Comparison of ENCODE assay signal across 26 cellular contexts in the genomic region with DNA sequence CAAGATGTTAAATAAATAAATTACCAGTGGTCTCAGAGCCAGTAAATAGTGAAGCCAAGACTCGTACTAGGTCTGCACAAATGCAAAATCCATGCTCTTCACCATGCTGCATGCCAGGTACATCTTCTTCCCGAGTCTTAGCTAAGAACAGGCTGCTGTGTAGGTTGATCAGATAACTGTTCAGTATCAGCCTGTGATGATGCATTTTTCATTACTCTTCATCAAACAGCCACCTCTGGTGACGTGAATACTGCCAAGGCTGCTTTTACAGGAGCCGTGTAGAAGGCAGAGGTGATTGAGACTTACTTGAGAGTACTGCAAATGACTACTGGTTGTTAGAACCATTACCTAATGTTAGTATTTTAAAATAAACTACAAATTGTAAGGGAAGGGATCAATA. TPM values are rescaled to one million over a fixed set of nuclear protein-coding genes. Genes with fewer than 3 reads are reported as not detected.
A peak's percentile ranks its signal among the peaks of the same experiment; 100 is the strongest.
DNase-seq lines count a peak whose midpoint lies in the region; ATAC-seq and TF ChIP-seq lines count a peak whose summit lies in the region.
"Had no signal": no experiment of that assay in that cellular context is flagged by ENCODE, and none has a peak within 500 bp of the region (broad histone marks: within the 10 kb centered on the region; RNA-seq: fewer than 3 reads in every experiment).

No MANE protein-coding gene starts in this region.

- in situ Hi-C loops in IMR-90 (cut with MboI; ENCODE audit: low sequenced_read_pairs): no loop called here

- no peak for ATAC-seq in IMR-90 (ENCODE audit: low read depth)
- ATAC-seq in HG02610 (IDR thresholded peaks at IDR 0.05; ENCODE audit: unreplicated experiment): no peak
- ATAC-seq in HG03095 (IDR thresholded peaks at IDR 0.05; ENCODE audit: unreplicated experiment): no peak
- ATAC-seq: GM12878 had no signal

- no peak for TF ChIP-seq CTCF in IMR-90 (conservative IDR thresholded peaks at IDR 0.05; ENCODE audit: low read depth, low read length)

- TF ChIP-seq POLR2A in IMR-90 (IDR thresholded peaks at IDR 0.05; ENCODE audit: low read depth, low read length): no peak

- H3K4me1 ChIP-seq in IMR-90 (ENCODE audit: control insufficient read depth, insufficient read depth, low read length): peaks cover 11% of the 10 kb centered on the region
- H3K4me1 ChIP-seq: BE2C, BLaER1 had no signal

- intact Hi-C loops in IMR-90 (cut with micrococcal nuclease): loop anchor here (5.0 kb wide), 1 partner anchor 172 kb away; no protein-coding TSS in a partner anchor
- intact Hi-C loops in dendritic cell treated with granulocyte-macrophage colony-stimulating factor and Interleukin-4, amounts not matched to agents 40 ng/mL and 50 ng/mL, for 4 days (cut with micrococcal nuclease): no loop called here

- H3K4ac ChIP-seq in IMR-90 (ENCODE audit: low read depth, low read length): peak overlapping the region; percentile 56

- CTCF ChIA-PET in IMR-90 (lab: Yijun Ruan, JAX): no interaction called here

- no peak overlapping the region; the same call in 2 of the 3 replicates for H2BK15ac ChIP-seq in IMR-90 (ENCODE audit: low read depth, low read length)

- no peak overlapping the region for H2BK120ac ChIP-seq in IMR-90 (ENCODE audit: low read depth, low read length)

- H2BK5ac ChIP-seq in IMR-90 (ENCODE audit: low read depth, low read length, poor library complexity, severe bottlenecking): no peak overlapping the region

- no peak overlapping the region for H3K4me3 ChIP-seq in IMR-90 (ENCODE audit: insufficient read depth, low read depth, low read length)
- H3K4me3 ChIP-seq: BLaER1, GM12878 had no signal

- no peak overlapping the region for H3K4me2 ChIP-seq in IMR-90 (ENCODE audit: low read depth, low read length)
- H3K4me2 ChIP-seq: BLaER1 had no signal

- H3K27me3 ChIP-seq in IMR-90 (ENCODE audit: control insufficient read depth, insufficient read depth, low read length): no peaks in the 10 kb centered on the region
- H3K27me3 ChIP-seq: BE2C, BLaER1 had no signal

- no peak overlapping the region for H2AFZ ChIP-seq in IMR-90 (replicated peaks; ENCODE audit: low read length, poor library complexity)

- no peak for TF ChIP-seq RAD21 in IMR-90 (IDR thresholded peaks at IDR 0.05; ENCODE audit: low read length)

- H4K5ac ChIP-seq in IMR-90 (ENCODE audit: low read depth, low read length): no peak overlapping the region

- H3K79me1 ChIP-seq in IMR-90 (ENCODE audit: low read depth in 1 of 2, low read length in 2 of 2): no peaks in the 10 kb centered on the region

- H3K56ac ChIP-seq in IMR-90 (ENCODE audit: extremely low read depth, insufficient read depth, low read length): no peak overlapping the region

- H4K91ac ChIP-seq in IMR-90 (ENCODE audit: insufficient read depth, low read depth, low read length): peak overlapping the region; percentile 28; the same call in 1 of the 2 replicates

- no peaks in the 10 kb centered on the region for H4K20me1 ChIP-seq in IMR-90 (ENCODE audit: insufficient read depth, low read length)
- H4K20me1 ChIP-seq: BLaER1 had no signal

- no TSS peak for BruUV-seq in IMR-90 (replicated peaks; lab: Mats Ljungman, UMichigan)

- H3K36me3 Mint-ChIP-seq in dendritic cell treated with granulocyte-macrophage colony-stimulating factor and Interleukin-4, amounts not matched to agents 40 ng/mL and 50 ng/mL, for 4 days (ENCODE audit: low read depth): no peaks in the 10 kb centered on the region
- H3K36me3 Mint-ChIP-seq: CD14-positive monocyte; CD4-positive, alpha-beta memory T cell had no signal

- no peak overlapping the region for H2AK5ac ChIP-seq in IMR-90 (ENCODE audit: low read depth, low read length)

- H3K27me3 Mint-ChIP-seq in dendritic cell treated with granulocyte-macrophage colony-stimulating factor and Interleukin-4, amounts not matched to agents 40 ng/mL and 50 ng/mL, for 4 days: no peaks in the 10 kb centered on the region

- H3K18ac ChIP-seq in IMR-90 (ENCODE audit: low read depth, low read length): no peak overlapping the region

- dilution Hi-C loops in IMR-90 (cut with HindIII; ENCODE audit: low sequenced_read_pairs, unreplicated experiment): no loop called here

- 0 out of 2 replicates have a peak overlapping the region, but pooled peaks have one; percentile 71 for H3K14ac ChIP-seq in IMR-90 (replicated peaks; ENCODE audit: low read depth, low read length)

- H3K23ac ChIP-seq in IMR-90 (ENCODE audit: low read depth, low read length): 0 out of 2 replicates have a peak overlapping the region, but pooled peaks have one; percentile 32

- H2AK9ac ChIP-seq in IMR-90 (replicated peaks; ENCODE audit: low read depth, low read length, poor library complexity): no peak overlapping the region

- no peak overlapping the region for H4K8ac ChIP-seq in IMR-90 (ENCODE audit: low read depth in 2 of 2, low read length in 2 of 2)

- POLR2A ChIA-PET in IMR-90 (lab: Charles Lee; ENCODE audit: unreplicated experiment): no interaction called here

- H3K27ac Mint-ChIP-seq in dendritic cell treated with granulocyte-macrophage colony-stimulating factor and Interleukin-4, amounts not matched to agents 40 ng/mL and 50 ng/mL, for 4 days: peak overlapping the region; percentile 72
- H3K27ac Mint-ChIP-seq: CD14-positive monocyte; CD4-positive, alpha-beta memory T cell; CD4-positive, CD25-positive, alpha-beta regulatory T cell had no signal

- WGBS in IMR-90 (ENCODE audit: extremely low coverage in 2 of 2, insufficient read length in 1 of 2), 2 experiments: no CpG with 5 or more reads among the region's 4 CpGs

- H3K4me1 Mint-ChIP-seq in dendritic cell treated with granulocyte-macrophage colony-stimulating factor and Interleukin-4, amounts not matched to agents 40 ng/mL and 50 ng/mL, for 4 days (ENCODE audit: low read depth): peaks cover 33% of the 10 kb centered on the region
- H3K4me1 Mint-ChIP-seq: CD14-positive monocyte; CD4-positive, alpha-beta memory T cell; CD4-positive, CD25-positive, alpha-beta regulatory T cell; CD8-positive, alpha-beta memory T cell had no signal

- no peaks in the 10 kb centered on the region for H3K9me3 ChIP-seq in IMR-90 (ENCODE audit: control insufficient read depth, insufficient read depth, low read length)
- H3K9me3 ChIP-seq: BE2C, BLaER1 had no signal

- H3K36me3 ChIP-seq in IMR-90 (ENCODE audit: control insufficient read depth, insufficient read depth, low read length): no peaks in the 10 kb centered on the region
- H3K36me3 ChIP-seq: BE2C, BLaER1 had no signal

- no peaks in the 10 kb centered on the region for H3K9me3 Mint-ChIP-seq in dendritic cell treated with granulocyte-macrophage colony-stimulating factor and Interleukin-4, amounts not matched to agents 40 ng/mL and 50 ng/mL, for 4 days
- H3K9me3 Mint-ChIP-seq: CD14-positive monocyte; CD4-positive, alpha-beta memory T cell; CD4-positive, CD25-positive, alpha-beta regulatory T cell; CD8-positive, alpha-beta memory T cell had no signal

- H3K9me1 ChIP-seq in IMR-90 (ENCODE audit: insufficient read depth, low read length): peaks cover 11% of the 10 kb centered on the region

- DNase-seq in IMR-90: no peak
- peak; percentile 61 for DNase-seq in SK-N-DZ (ENCODE audit: low spot score)
- DNase-seq in NCI-H510A treated with DMSO at 0.1 percent for 48 hours (lab: John Stamatoyannopoulos, UW): no peak
- DNase-seq: 8988T; ACHN; BE2C; C1 segment of cervical spinal cord; CD4-positive, alpha-beta memory T cell; CD4-positive, CD25-positive, alpha-beta regulatory T cell; CD8-positive, alpha-beta memory T cell; COR-L47; DMS 273 treated with DMSO at 0.1 percent for 48 hours; DMS153; DMS53; DMS79; DND-41; EL; GDM1 had no signal

- no peak overlapping the region for H3K4me3 Mint-ChIP-seq in dendritic cell treated with granulocyte-macrophage colony-stimulating factor and Interleukin-4, amounts not matched to agents 40 ng/mL and 50 ng/mL, for 4 days
- H3K4me3 Mint-ChIP-seq: CD14-positive monocyte; CD4-positive, alpha-beta memory T cell; CD4-positive, CD25-positive, alpha-beta regulatory T cell had no signal

- no peak overlapping the region for H3K27ac ChIP-seq in IMR-90 (ENCODE audit: insufficient read depth, low read length)
- H3K27ac ChIP-seq: BLaER1 had no signal

- H3K9ac ChIP-seq in IMR-90 (ENCODE audit: low read depth, low read length): no peak overlapping the region
- H3K9ac ChIP-seq: BLaER1 had no signal

- peak overlapping the region; percentile 22; the same call in 1 of the 2 replicates for H2BK20ac ChIP-seq in IMR-90 (ENCODE audit: low read depth, low read length)

TF ChIP-seq in IMR-90, 13 proteins besides CTCF, POLR2A, EP300 and RAD21:
- TF ChIP-seq RCOR1 (IDR thresholded peaks at IDR 0.05; ENCODE audit: insufficient replicate concordance, low read length) (no peak), MAZ (IDR thresholded peaks at IDR 0.05; ENCODE audit: borderline replicate concordance, low read depth, low read length) (no peak), FOS (IDR thresholded peaks at IDR 0.05; ENCODE audit: low read depth, low read length) (no peak)
- TF ChIP-seq, protein P1, sequence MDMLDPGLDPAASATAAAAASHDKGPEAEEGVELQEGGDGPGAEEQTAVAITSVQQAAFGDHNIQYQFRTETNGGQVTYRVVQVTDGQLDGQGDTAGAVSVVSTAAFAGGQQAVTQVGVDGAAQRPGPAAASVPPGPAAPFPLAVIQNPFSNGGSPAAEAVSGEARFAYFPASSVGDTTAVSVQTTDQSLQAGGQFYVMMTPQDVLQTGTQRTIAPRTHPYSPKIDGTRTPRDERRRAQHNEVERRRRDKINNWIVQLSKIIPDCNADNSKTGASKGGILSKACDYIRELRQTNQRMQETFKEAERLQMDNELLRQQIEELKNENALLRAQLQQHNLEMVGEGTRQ (IDR thresholded peaks at IDR 0.05; ENCODE audit: low read depth, low read length): no peak

RNA-seq across cellular contexts. Expression of a gene that starts 39.3 kb away (rescaled TPM):
- not detected in 2 replicates for total RNA-seq in IMR-90 (2012; rRNA removed)
- not detected in 2 replicates for polyA plus RNA-seq in IMR-90 (2012; rRNA removed)
- polyA plus RNA-seq in IMR-90 (2012; cell fraction: cytosol; rRNA removed): not detected in 2 replicates
- polyA plus RNA-seq in IMR-90 (2012; cell fraction: nucleus; rRNA removed; ENCODE audit: low replicate concordance): not detected in 2 replicates
- 4.1 and 5.2 TPM in 2 replicates for polyA plus RNA-seq in SK-N-DZ (2014; cell fraction: cytosol; rRNA removed)
- polyA plus RNA-seq in SK-N-DZ (2014; cell fraction: nucleus; rRNA removed): 9.4 and 10.3 TPM in 2 replicates
- total RNA-seq: G401 had no signal
- polyA plus RNA-seq: AG04450, CD14-positive monocyte had no signal
